ENCODE assay signal across 1 cellular context in the genomic region with DNA sequence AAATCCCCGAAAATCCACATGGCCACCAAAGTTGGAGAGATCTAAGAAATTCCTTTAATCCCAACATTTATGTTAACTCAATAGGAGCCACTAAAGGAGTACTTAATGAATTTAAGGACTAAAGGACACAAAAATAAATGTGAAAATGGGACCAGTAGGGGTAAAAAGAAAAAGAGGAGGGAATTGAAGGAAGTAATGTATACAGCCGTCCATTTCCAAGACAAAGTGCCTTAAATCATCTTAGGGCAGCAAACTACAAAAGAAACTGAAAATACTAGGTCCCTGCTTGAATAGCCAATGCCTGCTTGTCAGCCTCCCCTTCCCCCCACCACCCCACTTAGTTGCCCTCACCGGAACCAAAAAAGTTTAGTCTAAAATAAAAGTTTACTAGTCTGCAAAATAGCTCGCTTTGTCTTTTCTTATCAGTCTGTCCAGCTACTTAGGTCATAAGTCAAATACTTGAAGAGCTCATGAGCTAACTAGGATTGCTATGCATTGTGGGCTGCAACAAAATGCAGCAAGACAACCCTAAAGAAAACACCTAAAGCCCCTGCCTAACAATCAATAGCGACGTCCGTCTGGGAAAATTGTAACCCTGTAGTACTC.
A peak's percentile ranks its signal among the peaks of the same experiment; 100 is the strongest.
TF ChIP-seq lines count a peak whose summit lies in the region.

No MANE protein-coding gene starts in this region.

TF ChIP-seq in K562, 482 proteins besides CTCF, POLR2A, EP300 and RAD21 (continued from another document):
- TF ChIP-seq, protein P1, sequence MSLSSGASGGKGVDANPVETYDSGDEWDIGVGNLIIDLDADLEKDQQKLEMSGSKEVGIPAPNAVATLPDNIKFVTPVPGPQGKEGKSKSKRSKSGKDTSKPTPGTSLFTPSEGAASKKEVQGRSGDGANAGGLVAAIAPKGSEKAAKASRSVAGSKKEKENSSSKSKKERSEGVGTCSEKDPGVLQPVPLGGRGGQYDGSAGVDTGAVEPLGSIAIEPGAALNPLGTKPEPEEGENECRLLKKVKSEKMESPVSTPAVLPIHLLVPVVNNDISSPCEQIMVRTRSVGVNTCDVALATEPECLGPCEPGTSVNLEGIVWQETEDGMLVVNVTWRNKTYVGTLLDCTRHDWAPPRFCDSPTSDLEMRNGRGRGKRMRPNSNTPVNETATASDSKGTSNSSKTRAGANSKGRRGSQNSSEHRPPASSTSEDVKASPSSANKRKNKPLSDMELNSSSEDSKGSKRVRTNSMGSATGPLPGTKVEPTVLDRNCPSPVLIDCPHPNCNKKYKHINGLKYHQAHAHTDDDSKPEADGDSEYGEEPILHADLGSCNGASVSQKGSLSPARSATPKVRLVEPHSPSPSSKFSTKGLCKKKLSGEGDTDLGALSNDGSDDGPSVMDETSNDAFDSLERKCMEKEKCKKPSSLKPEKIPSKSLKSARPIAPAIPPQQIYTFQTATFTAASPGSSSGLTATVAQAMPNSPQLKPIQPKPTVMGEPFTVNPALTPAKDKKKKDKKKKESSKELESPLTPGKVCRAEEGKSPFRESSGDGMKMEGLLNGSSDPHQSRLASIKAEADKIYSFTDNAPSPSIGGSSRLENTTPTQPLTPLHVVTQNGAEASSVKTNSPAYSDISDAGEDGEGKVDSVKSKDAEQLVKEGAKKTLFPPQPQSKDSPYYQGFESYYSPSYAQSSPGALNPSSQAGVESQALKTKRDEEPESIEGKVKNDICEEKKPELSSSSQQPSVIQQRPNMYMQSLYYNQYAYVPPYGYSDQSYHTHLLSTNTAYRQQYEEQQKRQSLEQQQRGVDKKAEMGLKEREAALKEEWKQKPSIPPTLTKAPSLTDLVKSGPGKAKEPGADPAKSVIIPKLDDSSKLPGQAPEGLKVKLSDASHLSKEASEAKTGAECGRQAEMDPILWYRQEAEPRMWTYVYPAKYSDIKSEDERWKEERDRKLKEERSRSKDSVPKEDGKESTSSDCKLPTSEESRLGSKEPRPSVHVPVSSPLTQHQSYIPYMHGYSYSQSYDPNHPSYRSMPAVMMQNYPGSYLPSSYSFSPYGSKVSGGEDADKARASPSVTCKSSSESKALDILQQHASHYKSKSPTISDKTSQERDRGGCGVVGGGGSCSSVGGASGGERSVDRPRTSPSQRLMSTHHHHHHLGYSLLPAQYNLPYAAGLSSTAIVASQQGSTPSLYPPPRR (CRISPR knock-in tag; IDR thresholded peaks at IDR 0.05; ENCODE audit: borderline replicate concordance) = no peak
- TF ChIP-seq KDM1A (IDR thresholded peaks at IDR 0.05) = no peak
- peak; percentile 63; the same call in 1 of the 2 replicates for TF ChIP-seq GATA2 (CRISPR knock-in tag; IDR thresholded peaks at IDR 0.05)
- TF ChIP-seq, protein P2, sequence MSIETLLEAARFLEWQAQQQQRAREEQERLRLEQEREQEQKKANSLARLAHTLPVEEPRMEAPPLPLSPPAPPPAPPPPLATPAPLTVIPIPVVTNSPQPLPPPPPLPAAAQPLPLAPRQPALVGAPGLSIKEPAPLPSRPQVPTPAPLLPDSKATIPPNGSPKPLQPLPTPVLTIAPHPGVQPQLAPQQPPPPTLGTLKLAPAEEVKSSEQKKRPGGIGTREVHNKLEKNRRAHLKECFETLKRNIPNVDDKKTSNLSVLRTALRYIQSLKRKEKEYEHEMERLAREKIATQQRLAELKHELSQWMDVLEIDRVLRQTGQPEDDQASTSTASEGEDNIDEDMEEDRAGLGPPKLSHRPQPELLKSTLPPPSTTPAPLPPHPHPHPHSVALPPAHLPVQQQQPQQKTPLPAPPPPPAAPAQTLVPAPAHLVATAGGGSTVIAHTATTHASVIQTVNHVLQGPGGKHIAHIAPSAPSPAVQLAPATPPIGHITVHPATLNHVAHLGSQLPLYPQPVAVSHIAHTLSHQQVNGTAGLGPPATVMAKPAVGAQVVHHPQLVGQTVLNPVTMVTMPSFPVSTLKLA (conservative IDR thresholded peaks at IDR 0.05) = peak in 1 of 2 experiments; percentile 48; a peak in 1 of 4 replicates
- TF ChIP-seq, protein P3, sequence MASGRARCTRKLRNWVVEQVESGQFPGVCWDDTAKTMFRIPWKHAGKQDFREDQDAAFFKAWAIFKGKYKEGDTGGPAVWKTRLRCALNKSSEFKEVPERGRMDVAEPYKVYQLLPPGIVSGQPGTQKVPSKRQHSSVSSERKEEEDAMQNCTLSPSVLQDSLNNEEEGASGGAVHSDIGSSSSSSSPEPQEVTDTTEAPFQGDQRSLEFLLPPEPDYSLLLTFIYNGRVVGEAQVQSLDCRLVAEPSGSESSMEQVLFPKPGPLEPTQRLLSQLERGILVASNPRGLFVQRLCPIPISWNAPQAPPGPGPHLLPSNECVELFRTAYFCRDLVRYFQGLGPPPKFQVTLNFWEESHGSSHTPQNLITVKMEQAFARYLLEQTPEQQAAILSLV (tag; IDR thresholded peaks at IDR 0.05) = no peak
- TF ChIP-seq TOE1 (IDR thresholded peaks at IDR 0.05; ENCODE audit: borderline replicate concordance) = no peak
- no peak for TF ChIP-seq TOE1 (CRISPR knock-in tag; IDR thresholded peaks at IDR 0.05; ENCODE audit: borderline replicate concordance, low read depth)
- peak; percentile 79 for TF ChIP-seq NCOR1 (IDR thresholded peaks at IDR 0.05)
- no peak for TF ChIP-seq PHTF2 (CRISPR knock-in tag; IDR thresholded peaks at IDR 0.05)
- TF ChIP-seq, protein P4, sequence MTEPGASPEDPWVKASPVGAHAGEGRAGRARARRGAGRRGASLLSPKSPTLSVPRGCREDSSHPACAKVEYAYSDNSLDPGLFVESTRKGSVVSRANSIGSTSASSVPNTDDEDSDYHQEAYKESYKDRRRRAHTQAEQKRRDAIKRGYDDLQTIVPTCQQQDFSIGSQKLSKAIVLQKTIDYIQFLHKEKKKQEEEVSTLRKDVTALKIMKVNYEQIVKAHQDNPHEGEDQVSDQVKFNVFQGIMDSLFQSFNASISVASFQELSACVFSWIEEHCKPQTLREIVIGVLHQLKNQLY (CRISPR knock-in tag; conservative IDR thresholded peaks at IDR 0.05) = no peak
- TF ChIP-seq KAT2B (IDR thresholded peaks at IDR 0.05; ENCODE audit: low read depth, low read length) = no peak
- TF ChIP-seq TCF7 (IDR thresholded peaks at IDR 0.05; ENCODE audit: borderline replicate concordance) = no peak
- TF ChIP-seq LEF1 (IDR thresholded peaks at IDR 0.05) = 0 out of 2 replicates have a peak, but pooled peaks have one; percentile 25
TF ChIP-seq in K562: peak in this region for 38.
